11 cellular contexts compared by ENCODE assay signal in the genomic region with DNA sequence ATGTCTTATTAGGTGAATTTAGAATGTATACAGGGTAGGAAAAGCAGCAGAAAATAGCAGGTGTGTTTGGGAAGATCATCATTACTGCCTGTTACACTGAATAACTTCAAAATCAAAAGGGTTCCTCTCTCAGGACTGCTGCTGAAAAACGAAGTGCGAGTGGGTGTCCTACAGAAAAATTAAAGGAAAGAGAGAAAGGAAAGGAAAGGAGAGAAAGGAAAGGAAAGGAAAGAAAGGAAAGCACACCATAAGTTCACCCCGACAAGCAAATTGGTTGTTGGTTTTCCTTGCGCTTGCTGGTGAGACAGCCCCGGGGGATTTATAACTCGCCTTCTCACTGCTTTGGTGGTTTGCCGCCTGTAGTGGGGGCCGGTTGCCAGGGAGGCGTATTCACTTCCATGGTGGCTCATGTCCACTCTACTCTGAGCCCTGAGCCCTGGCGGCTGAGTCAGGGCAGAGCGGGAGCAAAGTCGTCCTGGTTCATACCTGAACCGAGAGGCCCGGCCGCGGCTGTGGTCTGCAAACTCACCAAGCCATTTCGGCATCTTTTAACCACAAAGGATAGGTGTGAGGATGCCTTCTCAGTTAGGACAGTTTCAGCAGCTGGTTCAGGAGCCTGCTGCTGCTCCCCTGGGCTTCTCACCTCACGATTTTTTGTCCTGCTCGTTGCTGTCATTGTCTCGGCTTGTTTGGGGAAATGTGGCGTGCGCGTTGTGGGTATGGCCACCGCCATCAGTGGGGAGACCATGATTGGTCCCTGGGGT. TPM values are rescaled to one million over a fixed set of nuclear protein-coding genes. Genes with fewer than 3 reads are reported as not detected.
DNase-seq lines count a peak whose midpoint lies in the region; ATAC-seq, FAIRE-seq and TF ChIP-seq lines count a peak whose summit lies in the region.
"Had no signal": no experiment of that assay in that cellular context is flagged by ENCODE, and none has a peak within 500 bp of the region (broad histone marks: within the 10 kb centered on the region; RNA-seq: fewer than 3 reads in every experiment).

No MANE protein-coding gene starts in this region.

- H3K27me3 ChIP-seq in breast epithelium (no peaks in the 10 kb centered on the region), left ventricle myocardium inferior (ENCODE audit: low read depth) (no peaks in the 10 kb centered on the region)

- TF ChIP-seq POLR2A in breast epithelium (IDR thresholded peaks at IDR 0.05) = no peak

- H3K9me3 ChIP-seq in breast epithelium = no peaks in the 10 kb centered on the region
- H3K9me3 ChIP-seq in left ventricle myocardium inferior (replicated peaks) = no peaks in the 10 kb centered on the region

- peaks cover 0 to 9% of the 10 kb centered on the region in 2 donors for H3K27me3 Mint-ChIP-seq in natural killer cell treated with Interleukin-12 subunit alpha and Interleukin-12 subunit beta and Interleukin-15 and Interleukin-18, amount 100 ng/mL, for 72 hours
- H3K27me3 Mint-ChIP-seq: stimulated activated naive CD8-positive, alpha-beta T cell treated with anti-CD3 and anti-CD28 coated beads, Interleukin-15, Interleukin-2, amounts not matched to agents 100 ng/mL and 50 ng/mL, for 24 hours had no signal

- FAIRE-seq in GM18507 (lab: Jason Lieb, UNC) = peak; percentile 96
- FAIRE-seq: bronchial epithelial cell had no signal

- no peak overlapping the region for H3K27ac Mint-ChIP-seq in natural killer cell treated with Interleukin-12 subunit alpha and Interleukin-12 subunit beta and Interleukin-15 and Interleukin-18, amount 100 ng/mL, for 72 hours
- H3K27ac Mint-ChIP-seq: stimulated activated naive CD8-positive, alpha-beta T cell treated with anti-CD3 and anti-CD28 coated beads, Interleukin-15, Interleukin-2, amounts not matched to agents 100 ng/mL and 50 ng/mL, for 24 hours had no signal

- DNase-seq in GM18507 (ENCODE audit: extremely low spot score, insufficient read length, low read depth) (no peak), activated gamma-delta T cell treated with Interleukin-2 at 50 U/mL for 16 hours (no peak), breast epithelium (ENCODE audit: low spot score in 2 of 2) (no peak), left ventricle myocardium inferior (no peak)
- DNase-seq in natural killer cell treated with Interleukin-12 subunit alpha and Interleukin-12 subunit beta and Interleukin-15 and Interleukin-18, amount 100 ng/mL, for 72 hours (ENCODE audit: low spot score) = no peak
- DNase-seq in stimulated activated naive CD8-positive, alpha-beta T cell treated with anti-CD3 and anti-CD28 coated beads, Interleukin-15, Interleukin-2, amounts not matched to agents 100 U/mL and 50 U/mL, for 24 hours = no peak
- DNase-seq: DND-41 had no signal

- no peaks in the 10 kb centered on the region for H3K36me3 Mint-ChIP-seq in natural killer cell treated with Interleukin-12 subunit alpha and Interleukin-12 subunit beta and Interleukin-15 and Interleukin-18, amount 100 ng/mL, for 72 hours

- intact Hi-C loops in breast epithelium (cut with DNase I; ENCODE audit: low total_unique reads) (no loop called here), left ventricle myocardium inferior (cut with micrococcal nuclease) (no loop called here)

- H3K9me3 Mint-ChIP-seq in natural killer cell treated with Interleukin-12 subunit alpha and Interleukin-12 subunit beta and Interleukin-15 and Interleukin-18, amount 100 ng/mL, for 72 hours = no peaks in the 10 kb centered on the region
- H3K9me3 Mint-ChIP-seq: stimulated activated naive CD8-positive, alpha-beta T cell treated with anti-CD3 and anti-CD28 coated beads, Interleukin-15, Interleukin-2, amounts not matched to agents 100 ng/mL and 50 ng/mL, for 24 hours had no signal

- no peak for TF ChIP-seq CTCF in breast epithelium (IDR thresholded peaks at IDR 0.05)
- no peak for TF ChIP-seq CTCF in left ventricle myocardium inferior (IDR thresholded peaks at IDR 0.05; ENCODE audit: borderline replicate concordance)

- ATAC-seq in GM21717 (IDR thresholded peaks at IDR 0.05; ENCODE audit: unreplicated experiment) (peak; percentile 65), HG03439 (IDR thresholded peaks at IDR 0.05; ENCODE audit: unreplicated experiment) (peak; percentile 89)
- ATAC-seq in natural killer cell treated with Interleukin-12 subunit alpha and Interleukin-12 subunit beta and Interleukin-15 and Interleukin-18, amount 100 ng/mL, for 72 hours = peak; percentile 73 to 74
- no peak for ATAC-seq in stimulated activated naive CD8-positive, alpha-beta T cell treated with anti-CD3 and anti-CD28 coated beads, Interleukin-15, Interleukin-2, amounts not matched to agents 100 U/mL and 50 U/mL, for 24 hours

- H3K4me3 ChIP-seq in breast epithelium (no peak overlapping the region), left ventricle myocardium inferior (no peak overlapping the region)

- peak overlapping the region; percentile 8 for H3K4me3 Mint-ChIP-seq in natural killer cell treated with Interleukin-12 subunit alpha and Interleukin-12 subunit beta and Interleukin-15 and Interleukin-18, amount 100 ng/mL, for 72 hours
- H3K4me3 Mint-ChIP-seq: stimulated activated naive CD8-positive, alpha-beta T cell treated with anti-CD3 and anti-CD28 coated beads, Interleukin-15, Interleukin-2, amounts not matched to agents 100 ng/mL and 50 ng/mL, for 24 hours had no signal

- no peaks in the 10 kb centered on the region for H3K36me3 ChIP-seq in breast epithelium
- H3K36me3 ChIP-seq in left ventricle myocardium inferior = no peaks in the 10 kb centered on the region

- no peaks in the 10 kb centered on the region for H3K4me1 ChIP-seq in breast epithelium
- peaks cover 66% of the 10 kb centered on the region for H3K4me1 ChIP-seq in left ventricle myocardium inferior

- H3K4me1 Mint-ChIP-seq in natural killer cell treated with Interleukin-12 subunit alpha and Interleukin-12 subunit beta and Interleukin-15 and Interleukin-18, amount 100 ng/mL, for 72 hours (ENCODE audit: low read depth in 2 of 2) = peaks cover 27 to 32% of the 10 kb centered on the region in 2 donors

- H3K27ac ChIP-seq in breast epithelium = no peak overlapping the region
- H3K27ac ChIP-seq in left ventricle myocardium inferior (replicated peaks) = no peak overlapping the region

RNA-seq across cellular contexts. Expression of a gene that starts 26.1 kb away (rescaled TPM):
- 10 to 100 TPM; 14.8 to 18.6 TPM for total RNA-seq in natural killer cell treated with Interleukin-12 subunit alpha and Interleukin-12 subunit beta and Interleukin-15 and Interleukin-18, amount 100 ng/mL, for 72 hours
- total RNA-seq in breast epithelium = 10 to 100 TPM; 26.6 to 50.6 (median 38.7) TPM
- 105 TPM for total RNA-seq in left ventricle myocardium inferior
